9 cellular contexts compared by ENCODE assay signal in genomic region chr19:37905936-37906867, GRCh38. TPM values are rescaled to one million over a fixed set of nuclear protein-coding genes. Genes with fewer than 3 reads are reported as not detected.
DNase-seq lines count a peak whose midpoint lies in the region; ATAC-seq and TF ChIP-seq lines count a peak whose summit lies in the region.
"Had no signal": no experiment of that assay in that cellular context is flagged by ENCODE, and none has a peak within 500 bp of the region (broad histone marks: within the 10 kb centered on the region; RNA-seq: fewer than 3 reads in every experiment).

WDR87 (minus strand) TSS chr19:37906594; CDS start chr19:37898239, 8,355 bp downstream.

- peak within 1 kb of the TSS; percentile 77 to 92 (median 91) for H3K4me3 Mint-ChIP-seq in T-cell

- CTCF ChIA-PET in T-cell (lab: Charles Lee), result interaction anchor here (0.5 to 2.5 kb wide), 9 partner anchors 8 to 520 kb away, joined by 3 to 12 read pairs (median 3); partner anchors contain the start of genes PSMD8 (in 1 of the 2) and ZNF573 (in 1 of the 2)

- H3K27ac Mint-ChIP-seq in T-cell, result peak within 1 kb of the TSS; percentile 85 to 90

- no peaks in the 10 kb centered on the region for H3K27me3 Mint-ChIP-seq in T-cell

- peak within 1 kb of the TSS; percentile 78 for H3K27ac ChIP-seq in KOPT-K1 (ENCODE audit: low read depth, low read length, poor library complexity, severe bottlenecking)

- ATAC-seq in GM19452 (IDR thresholded peaks at IDR 0.05; ENCODE audit: unreplicated experiment) (peak; percentile 12), T-cell (replicated peaks in 1 of 4) (peak; percentile 29 to 50 (median 44)), GM21619 (IDR thresholded peaks at IDR 0.05; ENCODE audit: unreplicated experiment) (no peak)

- peak; percentile 16 for TF ChIP-seq CTCF in astrocyte of the spinal cord (IDR thresholded peaks at IDR 0.05; ENCODE audit: low read depth, low read length)

- no peaks in the 10 kb centered on the region for H3K36me3 Mint-ChIP-seq in T-cell

- POLR2A ChIA-PET in T-cell (lab: Charles Lee), result interaction anchor here (0.5 to 1.3 kb wide), 2 partner anchors 11 to 535 kb away, joined by 3 read pairs; partner anchors contain the start of gene ZNF527 (in 1 of the 2)

- no peaks in the 10 kb centered on the region for H3K36me3 ChIP-seq in KOPT-K1 (ENCODE audit: insufficient read depth, low read length)

- no peaks in the 10 kb centered on the region for H3K9me3 ChIP-seq in KOPT-K1 (ENCODE audit: insufficient read depth, low read length, poor library complexity, severe bottlenecking)

- in situ Hi-C loops in astrocyte of the spinal cord (cut with HindIII; ENCODE audit: low sequenced_read_pairs), result no loop called here

- DNase-seq in AG20443 (ENCODE audit: low spot score) (peak; percentile 61), T-cell (peak; percentile 8 to 63 (median 36)), astrocyte of the spinal cord (ENCODE audit: low read depth, low spot score) (peak; percentile 21), iPS-NIHi11 (ENCODE audit: low spot score) (peak; percentile 84)
- peak; percentile 36 for DNase-seq in stimulated activated CD4-positive, alpha-beta T cell treated with anti-CD3 and anti-CD28 coated beads, Interleukin-12 subunit alpha, Interleukin-12 subunit beta, amount 100 ng/mL, for 4 hours

- peaks cover 31 to 37% (median 32%) of the 10 kb centered on the region in 3 donors for H3K4me1 Mint-ChIP-seq in T-cell

- no peaks in the 10 kb centered on the region for H3K9me3 Mint-ChIP-seq in T-cell

- peak within 1 kb of the TSS; percentile 90 for H3K4me3 ChIP-seq in astrocyte of the spinal cord (ENCODE audit: low read depth, low read length)

RNA-seq across cellular contexts. Expression of gene WDR87, which starts in this region (rescaled TPM):
- total RNA-seq in T-cell, result not detected
- total RNA-seq: subcutaneous adipose tissue had no signal

Comparison
In these comparisons a context has a peak if more than half of its experiments do, and no peak if none do; other contexts are left out.
1. Peak in DNase-seq and ATAC-seq in T-cell; RNA of the gene not detected or under 1 TPM.
2. DNase-seq: peak in every context shown above with its lines; median percentile 84 in iPS-NIHi11; 61 in AG20443; 36 in T-cell; 36 in stimulated activated CD4-positive, alpha-beta T cell treated with anti-CD3 and anti-CD28 coated beads, Interleukin-12 subunit alpha, Interleukin-12 subunit beta, amount 100 ng/mL, for 4 hours; 21 in astrocyte of the spinal cord.